Comparison of ENCODE assay signal across 13 cellular contexts in the genomic region with DNA sequence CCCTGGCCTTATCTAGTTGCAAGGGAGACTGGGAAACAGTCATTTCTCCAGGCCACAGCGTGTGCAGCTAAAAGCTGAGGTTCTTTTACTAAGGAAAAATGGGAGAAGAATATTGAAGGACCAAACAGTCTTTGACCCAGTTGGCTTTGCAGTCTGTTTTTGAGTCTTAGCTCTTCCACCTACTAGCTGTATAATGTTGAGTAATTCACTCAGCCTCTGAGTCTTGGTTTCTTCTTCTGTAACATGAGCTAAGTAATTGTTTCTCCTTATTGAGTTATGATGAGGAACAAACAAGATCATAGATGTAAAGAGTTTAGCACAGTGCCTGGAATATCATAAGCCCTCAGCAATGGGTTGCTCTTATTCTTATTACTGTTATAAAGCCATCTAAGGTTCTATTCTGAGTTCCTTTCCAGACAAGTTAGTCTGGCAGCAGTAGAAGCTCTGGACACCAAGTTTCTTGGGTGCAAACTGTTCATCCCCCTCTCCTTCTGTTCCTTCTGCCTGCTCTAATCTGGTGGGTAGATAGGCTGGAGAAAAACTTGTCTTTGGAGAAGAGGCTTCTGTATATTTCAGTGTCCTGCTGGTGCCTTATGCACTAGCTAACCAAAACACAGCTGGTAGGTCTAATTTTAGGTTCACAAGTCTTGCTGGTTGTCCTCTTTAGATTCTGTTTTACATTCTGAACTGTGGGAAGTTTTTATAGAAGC. TPM values are rescaled to one million over a fixed set of nuclear protein-coding genes. Genes with fewer than 3 reads are reported as not detected.
A peak's percentile ranks its signal among the peaks of the same experiment; 100 is the strongest.
DNase-seq lines count a peak whose midpoint lies in the region; ATAC-seq and TF ChIP-seq lines count a peak whose summit lies in the region.
"Had no signal": no experiment of that assay in that cellular context is flagged by ENCODE, and none has a peak within 500 bp of the region (broad histone marks: within the 10 kb centered on the region; RNA-seq: fewer than 3 reads in every experiment).

No MANE protein-coding gene starts in this region.

- intact Hi-C loops in CD4-positive, alpha-beta T cell (cut with DNase I, micrococcal nuclease), result no loop called here
- intact Hi-C loops in left ventricle myocardium superior (cut with micrococcal nuclease), result no loop called here

- H3K36me3 Mint-ChIP-seq in CD4-positive, alpha-beta T cell (ENCODE audit: low read depth), result peaks cover 21% of the 10 kb centered on the region

- CTCF ChIA-PET in CD4-positive, alpha-beta T cell (lab: Charles Lee), result no interaction called here

- TF ChIP-seq CTCF in CD4-positive, alpha-beta T cell (IDR thresholded peaks at IDR 0.05), result no peak
- TF ChIP-seq CTCF in omental fat pad (IDR thresholded peaks at IDR 0.05), result no peak
- no peak for TF ChIP-seq CTCF in GM10266 (IDR thresholded peaks at IDR 0.05; ENCODE audit: control insufficient read depth, insufficient read depth, low read depth, missing control alignments)

- H3K27me3 Mint-ChIP-seq in CD4-positive, alpha-beta T cell, result no peaks in the 10 kb centered on the region

- H3K4me1 Mint-ChIP-seq in CD4-positive, alpha-beta T cell (ENCODE audit: low read depth), result peaks cover 96% of the 10 kb centered on the region

- H3K9me3 Mint-ChIP-seq in CD4-positive, alpha-beta T cell, result no peaks in the 10 kb centered on the region
- H3K9me3 Mint-ChIP-seq: H9 had no signal

- POLR2A ChIA-PET in CD4-positive, alpha-beta T cell (lab: Charles Lee), result no interaction called here

- H3K27ac Mint-ChIP-seq in CD4-positive, alpha-beta T cell, result peak overlapping the region; percentile 7
- H3K27ac Mint-ChIP-seq: CD14-positive monocyte had no signal

- H3K27ac ChIP-seq in CD4-positive, alpha-beta T cell (ENCODE audit: low read depth, low read length), result no peak overlapping the region
- H3K27ac ChIP-seq: tibial artery had no signal

- ATAC-seq in CD4-positive, alpha-beta T cell (ENCODE audit: poor library complexity), result no peak
- ATAC-seq in GM19463 (IDR thresholded peaks at IDR 0.05; ENCODE audit: unreplicated experiment) (peak; percentile 68), left ventricle myocardium superior (peak; percentile 77), omental fat pad (ENCODE audit: low FRiP score) (no peak)

- no peak overlapping the region for H3K4me3 Mint-ChIP-seq in CD4-positive, alpha-beta T cell
- H3K4me3 Mint-ChIP-seq: CD14-positive monocyte, H9 had no signal

- DNase-seq in CD4-positive, alpha-beta T cell, result no peak
- peak; percentile 16 for DNase-seq in MV-4-11 (lab: John Stamatoyannopoulos, UW)
- DNase-seq in left ventricle myocardium superior, result no peak
- no peak for DNase-seq in ureter (ENCODE audit: low spot score)
- DNase-seq in omental fat pad (ENCODE audit: low spot score), result no peak
- DNase-seq in AG08395 (ENCODE audit: low spot score), result no peak
- DNase-seq in GM10266 (ENCODE audit: extremely low spot score), result no peak
- DNase-seq: H9, NCI-H526 treated with DMSO at 0.1 percent for 48 hours, T-helper 1 cell, tibial artery had no signal

- no peaks in the 10 kb centered on the region for H3K27me3 ChIP-seq in CD4-positive, alpha-beta T cell (ENCODE audit: control insufficient read depth, insufficient read depth, low read length)
- H3K27me3 ChIP-seq: tibial artery had no signal

- H3K9me3 ChIP-seq in CD4-positive, alpha-beta T cell (ENCODE audit: control insufficient read depth, low read length), result no peaks in the 10 kb centered on the region
- H3K9me3 ChIP-seq: tibial artery had no signal

RNA-seq across cellular contexts. Expression of a gene that starts 13.5 kb away (rescaled TPM):
- 10 to 100 TPM; 32.1 to 36.7 TPM for total RNA-seq in CD4-positive, alpha-beta T cell
- total RNA-seq in left ventricle myocardium superior, result 38.5 TPM
- 93.6 TPM for total RNA-seq in ureter
- 10 to 100 TPM; 47.3 to 64.0 (median 52.1) TPM for total RNA-seq in omental fat pad

RNA-seq across cellular contexts. Expression of a gene that starts 57.8 kb away (rescaled TPM):
- total RNA-seq in CD4-positive, alpha-beta T cell, result not detected
- 1.2 TPM for total RNA-seq in left ventricle myocardium superior
- total RNA-seq in ureter, result 13.4 TPM
- total RNA-seq in omental fat pad, result 10 to 100 TPM in 2 of 4 donors, 1 to 10 TPM in 2; 3.3 to 48.4 (median 9.4) TPM

Comparison
In these comparisons a context has a peak if more than half of its experiments do, and no peak if none do; other contexts are left out.
1. ATAC-seq: peak in GM19463 (single experiment) and left ventricle myocardium superior (single experiment); none in CD4-positive, alpha-beta T cell (single experiment) and omental fat pad (single experiment).